Comparison of ENCODE assay signal across 9 cellular contexts in genomic region chr14:105483300-105484068, GRCh38. TPM values are rescaled to one million over a fixed set of nuclear protein-coding genes. Genes with fewer than 3 reads are reported as not detected.
DNase-seq lines count a peak whose midpoint lies in the region; ATAC-seq and TF ChIP-seq lines count a peak whose summit lies in the region.
"Had no signal": no experiment of that assay in that cellular context is flagged by ENCODE, and none has a peak within 500 bp of the region (broad histone marks: within the 10 kb centered on the region; RNA-seq: fewer than 3 reads in every experiment).

No MANE protein-coding gene starts in this region.

- TF ChIP-seq CTCF in PC-3 (conservative IDR thresholded peaks at IDR 0.05; ENCODE audit: low read depth, low read length): no peak
- TF ChIP-seq CTCF in sigmoid colon (IDR thresholded peaks at IDR 0.05): no peak

- no peaks in the 10 kb centered on the region for H3K79me2 ChIP-seq in PC-3 (ENCODE audit: low read length)

- H3K9me3 Mint-ChIP-seq in CD4-positive, CD25-positive, alpha-beta regulatory T cell: peaks cover 0 to 2% (median 0%) of the 10 kb centered on the region in 7 donors

- H3K4me3 Mint-ChIP-seq in CD4-positive, CD25-positive, alpha-beta regulatory T cell: peak overlapping the region in 1 of 4 donors; percentile 41

- no peaks in the 10 kb centered on the region for H4K20me1 ChIP-seq in PC-3 (ENCODE audit: low read length)

- H3K4me3 ChIP-seq in CD4-positive, CD25-positive, alpha-beta regulatory T cell (ENCODE audit: low read depth, low read length): no peak overlapping the region
- H3K4me3 ChIP-seq in PC-3 (ENCODE audit: low read length) (no peak overlapping the region), sigmoid colon (no peak overlapping the region)

- H3K27ac Mint-ChIP-seq in CD4-positive, CD25-positive, alpha-beta regulatory T cell: peak overlapping the region; percentile 48 to 100 (median 100)

- WGBS in sigmoid colon, 2 donors: 34 to 65% methylated on average over 18 of the region's 18 CpGs

- ATAC-seq in CD4-positive, CD25-positive, alpha-beta regulatory T cell (ENCODE audit: low read depth in 2 of 2): no peak
- ATAC-seq in PC-3 (0 out of 2 replicates have a peak, but pooled peaks have one; percentile 3), left cardiac atrium (no peak), HG02885 (IDR thresholded peaks at IDR 0.05; ENCODE audit: poor library complexity, unreplicated experiment) (no peak), left lobe of liver (no peak)

- no peak for TF ChIP-seq POLR2A in sigmoid colon (IDR thresholded peaks at IDR 0.05)

- no peaks in the 10 kb centered on the region for H3K36me3 Mint-ChIP-seq in CD4-positive, CD25-positive, alpha-beta regulatory T cell

- BruUV-seq in PC-3 (replicated peaks; lab: Mats Ljungman, UMichigan): no TSS peak

- no peak overlapping the region for H3K4me2 ChIP-seq in PC-3 (ENCODE audit: low read length)

- CTCF ChIA-PET in PC-3 (lab: Charles Lee): no interaction called here

- POLR2A ChIA-PET in PC-3 (lab: Charles Lee; ENCODE audit: unreplicated experiment): no interaction called here

- H2AFZ ChIP-seq in PC-3 (ENCODE audit: low read length): no peak overlapping the region

- peak overlapping the region; percentile 100 for H3K9ac ChIP-seq in PC-3 (ENCODE audit: low read length)

- intact Hi-C loops in PC-3 (cut with micrococcal nuclease): no loop called here
- intact Hi-C loops in left cardiac atrium (cut with DNase I): no loop called here
- intact Hi-C loops in sigmoid colon (cut with DNase I): loop anchor here (5.0 kb wide), 1 partner anchor 171 kb away; the partner anchor contains the start of gene PACS2

- no peaks in the 10 kb centered on the region for H3K27me3 ChIP-seq in CD4-positive, CD25-positive, alpha-beta regulatory T cell (ENCODE audit: control insufficient read depth, insufficient read depth, low read length)
- H3K27me3 ChIP-seq in PC-3 (ENCODE audit: low read length) (no peaks in the 10 kb centered on the region), sigmoid colon (peaks cover 3 to 46% (median 27%) of the 10 kb centered on the region in 3 donors)

- H3F3A ChIP-seq in PC-3 (ENCODE audit: low read length, unreplicated experiment): no peaks in the 10 kb centered on the region

- H3K36me3 ChIP-seq in CD4-positive, CD25-positive, alpha-beta regulatory T cell (ENCODE audit: control insufficient read depth, insufficient read depth, low read length): no peaks in the 10 kb centered on the region
- H3K36me3 ChIP-seq in PC-3 (ENCODE audit: low read depth, low read length): no peaks in the 10 kb centered on the region
- peaks cover 0 to 4% (median 0%) of the 10 kb centered on the region in 4 donors for H3K36me3 ChIP-seq in sigmoid colon

- H3K9me2 ChIP-seq in PC-3 (replicated peaks; ENCODE audit: low read length): no peaks in the 10 kb centered on the region

- H3K4me1 ChIP-seq in CD4-positive, CD25-positive, alpha-beta regulatory T cell (ENCODE audit: control insufficient read depth, insufficient read depth, low read length, poor library complexity, severe bottlenecking): peaks cover 95% of the 10 kb centered on the region
- peaks cover 39% of the 10 kb centered on the region for H3K4me1 ChIP-seq in PC-3 (ENCODE audit: insufficient read depth, low read length)
- peaks cover 0 to 80% (median 74%) of the 10 kb centered on the region in 4 donors for H3K4me1 ChIP-seq in sigmoid colon

- TF ChIP-seq EP300 in sigmoid colon (IDR thresholded peaks at IDR 0.05): no peak

- no peaks in the 10 kb centered on the region for H3K9me3 ChIP-seq in CD4-positive, CD25-positive, alpha-beta regulatory T cell (ENCODE audit: control insufficient read depth in 2 of 2, low read length in 2 of 2)
- H3K9me3 ChIP-seq in PC-3 (ENCODE audit: low read length): no peaks in the 10 kb centered on the region
- no peaks in the 10 kb centered on the region for H3K9me3 ChIP-seq in sigmoid colon

- DNase-seq in CD4-positive, CD25-positive, alpha-beta regulatory T cell: no peak
- DNase-seq in PC-3 (peak; percentile 18), left cardiac atrium (peak; percentile 42), sigmoid colon (no peak), left lobe of liver (ENCODE audit: low spot score) (no peak), SW 1271 (lab: John Stamatoyannopoulos, UW) (no peak), NCI-H2196 (lab: John Stamatoyannopoulos, UW; ENCODE audit: unreplicated experiment) (no peak)
- DNase-seq: SHP77 had no signal

- peaks cover 5 to 62% (median 27%) of the 10 kb centered on the region in 4 donors for H3K4me1 Mint-ChIP-seq in CD4-positive, CD25-positive, alpha-beta regulatory T cell

- peak overlapping the region; percentile 100 for H3K27ac ChIP-seq in CD4-positive, CD25-positive, alpha-beta regulatory T cell (ENCODE audit: insufficient read depth, low read length, poor library complexity, severe bottlenecking)
- H3K27ac ChIP-seq in PC-3 (ENCODE audit: low read length): peak overlapping the region; percentile 100
- peak overlapping the region; percentile 85 to 98 (median 91) for H3K27ac ChIP-seq in sigmoid colon

- H3K27me3 Mint-ChIP-seq in CD4-positive, CD25-positive, alpha-beta regulatory T cell: peaks cover 20% of the 10 kb centered on the region

RNA-seq across cellular contexts. Expression of gene CRIP1, which starts 3.2 kb away (rescaled TPM):
- total RNA-seq in CD4-positive, CD25-positive, alpha-beta regulatory T cell: 558 TPM
- polyA plus RNA-seq in CD4-positive, CD25-positive, alpha-beta regulatory T cell: 1,000 to 10,000 TPM; 1,044 to 2,243 (median 1,681) TPM
- total RNA-seq in PC-3 (2014; rRNA removed) (45.9 and 48.7 TPM in 2 replicates), left cardiac atrium (100 to 1,000 TPM; 137 to 192 TPM), sigmoid colon (10 to 100 TPM in 3 of 4 donors, 1 to 10 TPM in 1; 4.9 to 24.3 (median 15.4) TPM), left lobe of liver (3.2 TPM)
- 100 to 1,000 TPM; 168 to 403 (median 199) TPM for polyA plus RNA-seq in sigmoid colon

RNA-seq across cellular contexts. Expression of gene TEDC1, which starts 7.6 kb away (rescaled TPM):
- total RNA-seq in CD4-positive, CD25-positive, alpha-beta regulatory T cell: 118 TPM
- 10 to 100 TPM in 1 of 4 donors, 1 to 10 TPM in 3; 5.5 to 10.4 (median 7.9) TPM for polyA plus RNA-seq in CD4-positive, CD25-positive, alpha-beta regulatory T cell
- total RNA-seq in PC-3 (2014; rRNA removed) (66.7 and 108 TPM in 2 replicates), left cardiac atrium (1 to 10 TPM; 5.1 to 5.9 TPM), sigmoid colon (1 to 10 TPM in 2 of 4 donors, under 1 TPM in 2; 0.16 to 5.2 (median 1.0) TPM), left lobe of liver (10.6 TPM)
- 10 to 100 TPM; 17.8 to 36.0 (median 19.2) TPM for polyA plus RNA-seq in sigmoid colon

RNA-seq across cellular contexts. Expression of gene CRIP2, which starts 8.9 kb away (rescaled TPM):
- 37.1 TPM for total RNA-seq in CD4-positive, CD25-positive, alpha-beta regulatory T cell
- polyA plus RNA-seq in CD4-positive, CD25-positive, alpha-beta regulatory T cell: 100 to 1,000 TPM in 2 of 4 donors, 10 to 100 TPM in 2; 12.0 to 131 (median 72.9) TPM
- total RNA-seq in PC-3 (2014; rRNA removed) (100 and 109 TPM in 2 replicates), left cardiac atrium (100 to 1,000 TPM; 783 to 843 TPM), sigmoid colon (10 to 100 TPM; 49.8 to 79.5 (median 57.1) TPM), left lobe of liver (23.8 TPM)
- polyA plus RNA-seq in sigmoid colon: 10 to 100 TPM; 13.6 to 50.0 (median 34.2) TPM

RNA-seq across cellular contexts. Expression of gene TMEM121, which starts 42.9 kb away (rescaled TPM):
- total RNA-seq in CD4-positive, CD25-positive, alpha-beta regulatory T cell: 1.8 TPM
- 1 to 10 TPM; 3.4 to 5.8 (median 4.4) TPM for polyA plus RNA-seq in CD4-positive, CD25-positive, alpha-beta regulatory T cell
- total RNA-seq in PC-3 (2014; rRNA removed) (27.5 and 33.6 TPM in 2 replicates), left cardiac atrium (1 to 10 TPM; 2.2 to 2.7 TPM), sigmoid colon (1 to 10 TPM; 3.0 to 8.0 (median 6.2) TPM), left lobe of liver (4.4 TPM)
- polyA plus RNA-seq in sigmoid colon: 1 to 10 TPM in 1 of 3 donors, not detected in 2; 2.3 TPM

Comparison
In these comparisons a context has a peak if more than half of its experiments do, and no peak if none do; other contexts are left out.
1. DNase-seq: peak in PC-3 (single experiment) and left cardiac atrium (single experiment); none in CD4-positive, CD25-positive, alpha-beta regulatory T cell (0 of 3), sigmoid colon (single experiment), left lobe of liver (single experiment), SW 1271 (0 of 2) and NCI-H2196 (single experiment).
2. Peak in every context shown above with its lines, with median percentiles within 50 percentile points of each other: H3K27ac ChIP-seq.